ENCODE assay signal across 7 cellular contexts in genomic region chr17:17042851-17043667, GRCh38. TPM values are rescaled to one million over a fixed set of nuclear protein-coding genes. Genes with fewer than 3 reads are reported as not detected.
DNase-seq lines count a peak whose midpoint lies in the region; ATAC-seq and TF ChIP-seq lines count a peak whose summit lies in the region.

No MANE protein-coding gene starts in this region.

- no TSS peak for BruUV-seq in OCI-LY7 (replicated peaks; lab: Mats Ljungman, UMichigan)

- H3K27ac ChIP-seq in OCI-LY7 (ENCODE audit: low read depth, low read length, poor library complexity, severe bottlenecking) (no peak overlapping the region), body of pancreas (peak overlapping the region; percentile 64 to 90 (median 84))

- peaks cover 43% of the 10 kb centered on the region for H3K79me2 ChIP-seq in OCI-LY7 (ENCODE audit: insufficient read depth, low read depth, low read length)

- TF ChIP-seq CTCF in OCI-LY7 (conservative IDR thresholded peaks at IDR 0.05; ENCODE audit: low read length) (no peak), body of pancreas (IDR thresholded peaks at IDR 0.05) (no peak)

- CTCF ChIA-PET in OCI-LY7 (lab: Charles Lee; ENCODE audit: unreplicated experiment), result no interaction called here

- H3K36me3 ChIP-seq in OCI-LY7 (ENCODE audit: insufficient read depth, low read length) (no peaks in the 10 kb centered on the region), body of pancreas (replicated peaks in 1 of 2; ENCODE audit: insufficient read depth in 1 of 2, low read depth in 2 of 2) (no peaks in the 10 kb centered on the region)

- peak overlapping the region; percentile 84 for H3K4me3 ChIP-seq in OCI-LY7 (ENCODE audit: low read depth, low read length, poor library complexity, severe bottlenecking)
- peak overlapping the region; percentile 24 to 73 for H3K4me3 ChIP-seq in body of pancreas

- H3K9me3 ChIP-seq in OCI-LY7 (ENCODE audit: low read length) (no peaks in the 10 kb centered on the region), body of pancreas (no peaks in the 10 kb centered on the region)

- ATAC-seq in GM21723 (IDR thresholded peaks at IDR 0.05; ENCODE audit: unreplicated experiment) (peak; percentile 9), body of pancreas (peak; percentile 2), GM19351 (IDR thresholded peaks at IDR 0.05; ENCODE audit: unreplicated experiment) (no peak)

- no peaks in the 10 kb centered on the region for H3K9me2 ChIP-seq in OCI-LY7 (ENCODE audit: insufficient read depth, low read length)

- DNase-seq in OCI-LY7 (ENCODE audit: low spot score) (peak; percentile 30), body of pancreas (peak in 1 of 4 donors; percentile 28), left kidney (ENCODE audit: low read depth, low spot score) (peak; percentile 45), NCI-H1694 treated with DMSO at 0.1 percent for 48 hours (lab: John Stamatoyannopoulos, UW) (no peak)
- DNase-seq in stimulated activated naive CD4-positive, alpha-beta T cell (lab: John Stamatoyannopoulos, UW), result peak in 4 of 6 experiments; percentile 20 to 30 (median 24)

- H4K20me1 ChIP-seq in OCI-LY7 (ENCODE audit: insufficient read depth, low read length), result peaks cover 21% of the 10 kb centered on the region

- POLR2A ChIA-PET in OCI-LY7 (lab: Charles Lee), result interaction anchor here (0.6 kb wide), 1 partner anchor 194 kb away, joined by 3 read pairs; the partner anchor contains the start of gene FLCN

- H2AFZ ChIP-seq in OCI-LY7 (ENCODE audit: low read length), result no peak overlapping the region

- no peaks in the 10 kb centered on the region for H3K27me3 ChIP-seq in body of pancreas

- TF ChIP-seq POLR2A in body of pancreas (IDR thresholded peaks at IDR 0.05), result peak in 1 of 3 donors; percentile 35

- peak overlapping the region; percentile 98 for H3K4me2 ChIP-seq in OCI-LY7 (ENCODE audit: low read length)

- WGBS in body of pancreas, 2 donors, result 1% methylated on average over 30 to 42 of the region's 42 CpGs

- H3K4me1 ChIP-seq in OCI-LY7 (ENCODE audit: insufficient read depth, low read length, poor library complexity, severe bottlenecking) (peaks cover 42% of the 10 kb centered on the region), body of pancreas (peaks cover 56% of the 10 kb centered on the region)

- intact Hi-C loops in OCI-LY7 (cut with micrococcal nuclease; ENCODE audit: unreplicated experiment), result no loop called here
- intact Hi-C loops in body of pancreas (cut with DNase I), result no loop called here

RNA-seq across cellular contexts. Expression of gene MPRIP, which starts 0.8 kb away (rescaled TPM):
- 73.3 and 78.9 TPM in 2 replicates for total RNA-seq in OCI-LY7 (2014; rRNA removed; shearing (Covaris generic))
- total RNA-seq in OCI-LY7 (2022) (109 and 118 TPM in 2 replicates), body of pancreas (100 to 1,000 TPM; 147 to 269 TPM)
